Comparison of ENCODE assay signal across 11 cellular contexts in the genomic region with DNA sequence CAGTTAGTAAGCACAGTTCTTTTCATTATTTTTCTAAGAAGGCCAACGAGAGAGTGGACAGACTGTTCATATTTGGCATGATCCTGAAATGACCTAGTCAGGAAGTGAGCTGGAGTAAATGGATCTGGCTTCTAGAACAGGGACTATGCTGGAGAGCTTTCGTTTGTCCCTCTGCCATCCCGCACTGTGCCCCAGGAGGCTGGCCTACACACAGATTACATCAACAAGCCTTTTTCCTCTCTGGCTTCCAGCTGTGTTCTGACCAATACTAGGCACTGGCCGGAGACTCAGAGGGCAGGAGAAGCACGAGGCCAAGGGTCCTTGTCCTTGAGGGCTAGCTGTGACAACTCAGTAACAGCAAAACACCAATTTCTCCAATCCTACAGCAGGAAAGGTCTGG.
DNase-seq lines count a peak whose midpoint lies in the region; ATAC-seq and TF ChIP-seq lines count a peak whose summit lies in the region.
"Had no signal": no experiment of that assay in that cellular context is flagged by ENCODE, and none has a peak within 500 bp of the region (broad histone marks: within the 10 kb centered on the region; RNA-seq: fewer than 3 reads in every experiment).

No MANE protein-coding gene starts in this region.

- peak; percentile 23 for DNase-seq in EL
- DNase-seq in brain microvascular endothelial cell, result peak; percentile 27
- peak in 36 of 42 donors; percentile 16 to 83 (median 60) for DNase-seq in head of caudate nucleus
- DNase-seq in putamen (ENCODE audit: low spot score), result peak; percentile 62
- DNase-seq in NCI-H2171 treated with DMSO at 0.1 percent for 48 hours (lab: John Stamatoyannopoulos, UW), result no peak
- DNase-seq in Kasumi-1 (lab: John Stamatoyannopoulos, UW), result no peak
- no peak for DNase-seq in esophagus squamous epithelium (lab: John Stamatoyannopoulos, UW)
- DNase-seq in CD4-positive, alpha-beta T cell, result no peak
- DNase-seq: amniotic stem cell, H7, NCI-H2029 had no signal

- no peaks in the 10 kb centered on the region for H3K9me3 Mint-ChIP-seq in CD4-positive, alpha-beta T cell

- in situ Hi-C loops in brain microvascular endothelial cell (cut with HindIII; ENCODE audit: low pct_ligation_motif_present, low sequenced_read_pairs), result no loop called here

- no peaks in the 10 kb centered on the region for H3K27me3 Mint-ChIP-seq in CD4-positive, alpha-beta T cell

- no peak for ATAC-seq in CD4-positive, alpha-beta T cell (ENCODE audit: poor library complexity)

- no peak overlapping the region for H3K4me3 Mint-ChIP-seq in CD4-positive, alpha-beta T cell

- no peak overlapping the region for H3K27ac Mint-ChIP-seq in CD4-positive, alpha-beta T cell

- intact Hi-C loops in head of caudate nucleus (cut with DNase I), result no loop called here
- intact Hi-C loops in esophagus squamous epithelium (cut with DNase I), result no loop called here
- intact Hi-C loops in CD4-positive, alpha-beta T cell (cut with DNase I, micrococcal nuclease), result loop anchor here in 1 of 2 experiments (5.0 kb wide), 1 partner anchor 190 kb away; no protein-coding TSS in a partner anchor

- TF ChIP-seq POLR2A in esophagus squamous epithelium (IDR thresholded peaks at IDR 0.05), result no peak

- peaks cover 0 to 4% (median 0%) of the 10 kb centered on the region in 3 donors for H3K4me1 ChIP-seq in esophagus squamous epithelium

- H3K27me3 ChIP-seq in brain microvascular endothelial cell (replicated peaks) (no peaks in the 10 kb centered on the region), esophagus squamous epithelium (no peaks in the 10 kb centered on the region)
- no peaks in the 10 kb centered on the region for H3K27me3 ChIP-seq in CD4-positive, alpha-beta T cell (ENCODE audit: control insufficient read depth, insufficient read depth, low read length)

- H3K36me3 Mint-ChIP-seq in CD4-positive, alpha-beta T cell (ENCODE audit: low read depth), result peaks cover 14% of the 10 kb centered on the region

- H3K4me1 Mint-ChIP-seq in CD4-positive, alpha-beta T cell (ENCODE audit: low read depth), result no peaks in the 10 kb centered on the region

- TF ChIP-seq CTCF in brain microvascular endothelial cell (IDR thresholded peaks at IDR 0.05; ENCODE audit: low read depth, low read length, missing control alignments), result no peak
- TF ChIP-seq CTCF in esophagus squamous epithelium (IDR thresholded peaks at IDR 0.05), result no peak
- no peak for TF ChIP-seq CTCF in CD4-positive, alpha-beta T cell (IDR thresholded peaks at IDR 0.05)

- CTCF ChIA-PET in CD4-positive, alpha-beta T cell (lab: Charles Lee), result no interaction called here

- H3K36me3 ChIP-seq in brain microvascular endothelial cell (replicated peaks) (no peaks in the 10 kb centered on the region), esophagus squamous epithelium (peaks cover 0 to 2% (median 0%) of the 10 kb centered on the region in 3 donors)

- H3K27ac ChIP-seq in brain microvascular endothelial cell (no peak overlapping the region), esophagus squamous epithelium (no peak overlapping the region)
- H3K27ac ChIP-seq in CD4-positive, alpha-beta T cell (ENCODE audit: low read depth, low read length), result no peak overlapping the region

- POLR2A ChIA-PET in CD4-positive, alpha-beta T cell (lab: Charles Lee), result no interaction called here

- no peaks in the 10 kb centered on the region for H3K9me3 ChIP-seq in esophagus squamous epithelium
- no peaks in the 10 kb centered on the region for H3K9me3 ChIP-seq in CD4-positive, alpha-beta T cell (ENCODE audit: control insufficient read depth, low read length)

- H3K4me3 ChIP-seq in brain microvascular endothelial cell (ENCODE audit: low read depth, low read length), result no peak overlapping the region
- H3K4me3 ChIP-seq in esophagus squamous epithelium, result no peak overlapping the region

- 43 to 72% methylated on average over 1 to 3 of the region's 5 CpGs for WGBS in esophagus squamous epithelium, 2 donors

Comparison
In these comparisons a context has a peak if more than half of its experiments do, and no peak if none do; other contexts are left out.
1. DNase-seq: peak in EL (single experiment), brain microvascular endothelial cell (single experiment), head of caudate nucleus (36 of 42) and putamen (single experiment); none in NCI-H2171 treated with DMSO at 0.1 percent for 48 hours (single experiment), Kasumi-1 (0 of 2), esophagus squamous epithelium (single experiment) and CD4-positive, alpha-beta T cell (0 of 10).